ENCODE assay signal across 1 cellular context in genomic region chr1:156748670-156749428, GRCh38.
A peak's percentile ranks its signal among the peaks of the same experiment; 100 is the strongest.
TF ChIP-seq lines count a peak whose summit lies in the region.

No MANE protein-coding gene starts in this region.

TF ChIP-seq in A549, 52 proteins besides CTCF, POLR2A, EP300 and RAD21 (continued from another document):
- TF ChIP-seq GATA3 (IDR thresholded peaks at IDR 0.05; ENCODE audit: borderline replicate concordance) (0 out of 2 replicates have a peak, but pooled peaks have one; percentile 5), ATOH8 (CRISPR knock-in tag; IDR thresholded peaks at IDR 0.05; ENCODE audit: low read depth) (peak; percentile 80; the same call in 1 of the 2 replicates), JUN (IDR thresholded peaks at IDR 0.05) (peak in 1 of 2 experiments; percentile 24; a peak in 2 of 5 replicates), TP53 (CRISPR knock-in tag; IDR thresholded peaks at IDR 0.05) (no peak), ZC3H11A (IDR thresholded peaks at IDR 0.05) (no peak), BCL3 (IDR thresholded peaks at IDR 0.05) (no peak), HOXA7 (CRISPR knock-in tag; IDR thresholded peaks at IDR 0.05) (no peak), EHF (CRISPR knock-in tag; IDR thresholded peaks at IDR 0.05) (no peak), EHMT2 (IDR thresholded peaks at IDR 0.05; ENCODE audit: low read depth) (no peak), ZSCAN20 (CRISPR knock-in tag; IDR thresholded peaks at IDR 0.05) (no peak), ZNF302 (CRISPR knock-in tag; IDR thresholded peaks at IDR 0.05) (no peak), MYC (IDR thresholded peaks at IDR 0.05; ENCODE audit: borderline replicate concordance, low read length) (no peak), HES2 (IDR thresholded peaks at IDR 0.05) (no peak), ELK1 (IDR thresholded peaks at IDR 0.05; ENCODE audit: low read depth, low read length) (no peak), ESRRA (IDR thresholded peaks at IDR 0.05; ENCODE audit: borderline replicate concordance, low read length) (no peak), NR3C1 (IDR thresholded peaks at IDR 0.05) (no peak), KDM1A (IDR thresholded peaks at IDR 0.05; ENCODE audit: low read depth) (no peak), HEYL (CRISPR knock-in tag; IDR thresholded peaks at IDR 0.05) (no peak), REST (IDR thresholded peaks at IDR 0.05) (no peak), HOXB13 (CRISPR knock-in tag; IDR thresholded peaks at IDR 0.05; ENCODE audit: low read depth) (no peak), SREBF2 (IDR thresholded peaks at IDR 0.05) (no peak), TFCP2L1 (CRISPR knock-in tag; IDR thresholded peaks at IDR 0.05) (no peak), CEBPB (IDR thresholded peaks at IDR 0.05) (peak in 1 of 2 experiments; percentile 68; a peak in 2 of 4 replicates), FOSL2 (IDR thresholded peaks at IDR 0.05) (no peak), FOSL2 (CRISPR knock-in tag; IDR thresholded peaks at IDR 0.05) (no peak), RFX5 (IDR thresholded peaks at IDR 0.05) (no peak), ZFP36 (IDR thresholded peaks at IDR 0.05; ENCODE audit: borderline replicate concordance, partially characterized antibody) (no peak), FOXS1 (CRISPR knock-in tag; IDR thresholded peaks at IDR 0.05) (no peak), RNF2 (IDR thresholded peaks at IDR 0.05; ENCODE audit: borderline replicate concordance, low read depth) (no peak), CHD2 (IDR thresholded peaks at IDR 0.05; ENCODE audit: low read length, partially characterized antibody) (no peak)
TF ChIP-seq in A549: peak in this region for 7.
